13 cellular contexts compared by ENCODE assay signal in the genomic region with DNA sequence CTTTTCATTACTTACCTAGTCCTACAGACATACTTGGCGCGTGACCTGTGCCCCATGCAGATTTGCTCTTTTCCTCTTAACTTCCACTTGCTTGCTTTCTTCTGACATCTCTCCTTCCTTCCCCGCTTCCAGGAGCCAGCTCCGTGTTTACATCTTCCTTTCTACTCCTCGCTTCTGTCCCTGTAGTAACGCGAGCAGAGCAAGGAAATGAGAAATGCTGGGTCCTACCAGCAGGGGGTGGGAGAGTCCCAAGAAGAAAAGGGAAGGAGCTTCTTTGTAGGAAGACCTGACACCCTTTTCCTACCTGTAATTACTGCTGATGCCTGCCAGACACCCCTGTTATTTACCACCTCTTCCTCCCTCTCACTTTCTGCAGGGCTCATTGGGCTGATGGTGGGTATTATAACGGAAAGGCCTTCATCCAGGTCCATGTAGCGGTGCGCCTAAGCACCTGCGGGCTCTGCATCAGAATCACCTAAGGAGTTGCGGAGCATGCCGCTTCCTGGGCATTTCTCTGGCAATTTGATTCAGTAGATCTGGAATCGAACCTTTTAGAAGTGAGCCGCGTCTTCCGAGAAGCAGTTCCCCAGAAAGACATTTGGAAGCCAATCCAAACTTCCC. TPM values are rescaled to one million over a fixed set of nuclear protein-coding genes. Genes with fewer than 3 reads are reported as not detected.
A peak's percentile ranks its signal among the peaks of the same experiment; 100 is the strongest.
DNase-seq lines count a peak whose midpoint lies in the region; ATAC-seq and TF ChIP-seq lines count a peak whose summit lies in the region.
"Had no signal": no experiment of that assay in that cellular context is flagged by ENCODE, and none has a peak within 500 bp of the region (broad histone marks: within the 10 kb centered on the region; RNA-seq: fewer than 3 reads in every experiment).

No MANE protein-coding gene starts in this region.

- H4K20me1 ChIP-seq in OCI-LY7 (ENCODE audit: insufficient read depth, low read length), result no peaks in the 10 kb centered on the region
- H4K20me1 ChIP-seq: BLaER1 treated with 17β-estradiol and CSF1 and Interleukin-3, amounts not matched to agents 10 nM and 100 nM had no signal

- WGBS in heart right ventricle, 2 donors, result 74 to 77% methylated on average over 17 of the region's 17 CpGs
- 86 to 88% methylated on average over 14 to 17 of the region's 17 CpGs for WGBS in transverse colon (ENCODE audit: low coverage in 1 of 2), 2 donors
- 90% methylated on average over 17 of the region's 17 CpGs for WGBS in suprapubic skin

- ATAC-seq in Right ventricle myocardium inferior (no peak), heart right ventricle (no peak)
- ATAC-seq: activated CD8-positive, alpha-beta T cell treated with anti-CD3 and anti-CD28 coated beads for 36 hours had no signal

- no peaks in the 10 kb centered on the region for H3K9me2 ChIP-seq in OCI-LY7 (ENCODE audit: insufficient read depth, low read length)

- H3K4me1 ChIP-seq in heart right ventricle (no peaks in the 10 kb centered on the region), OCI-LY7 (ENCODE audit: insufficient read depth, low read length, poor library complexity, severe bottlenecking) (no peaks in the 10 kb centered on the region), transverse colon (no peaks in the 10 kb centered on the region), suprapubic skin (no peaks in the 10 kb centered on the region)
- H3K4me1 ChIP-seq: BLaER1 treated with 17β-estradiol and CSF1 and Interleukin-3, amounts not matched to agents 10 nM and 100 nM had no signal

- TF ChIP-seq CTCF in heart right ventricle (IDR thresholded peaks at IDR 0.05) (peak in 2 of 9 donors; percentile 11 to 14), OCI-LY7 (conservative IDR thresholded peaks at IDR 0.05; ENCODE audit: low read length) (0 out of 2 replicates have a peak, but pooled peaks have one; percentile 20), foreskin fibroblast (IDR thresholded peaks at IDR 0.05; ENCODE audit: low read depth, low read length) (peak; percentile 27), transverse colon (IDR thresholded peaks at IDR 0.05) (peak in 1 of 5 experiments; percentile 28), GM10266 (IDR thresholded peaks at IDR 0.05; ENCODE audit: control insufficient read depth, insufficient read depth, low read depth, missing control alignments) (no peak), suprapubic skin (IDR thresholded peaks at IDR 0.05) (no peak)

- no peaks in the 10 kb centered on the region for H3K36me3 ChIP-seq in heart right ventricle
- H3K36me3 ChIP-seq in OCI-LY7 (ENCODE audit: insufficient read depth, low read length), result no peaks in the 10 kb centered on the region
- no peaks in the 10 kb centered on the region for H3K36me3 ChIP-seq in transverse colon
- no peaks in the 10 kb centered on the region for H3K36me3 ChIP-seq in suprapubic skin
- H3K36me3 ChIP-seq: BLaER1 treated with 17β-estradiol and CSF1 and Interleukin-3, amounts not matched to agents 10 nM and 100 nM had no signal

- no peaks in the 10 kb centered on the region for H3K79me2 ChIP-seq in OCI-LY7 (ENCODE audit: insufficient read depth, low read depth, low read length)

- no peak overlapping the region for H3K4me2 ChIP-seq in OCI-LY7 (ENCODE audit: low read length)
- H3K4me2 ChIP-seq: BLaER1 treated with 17β-estradiol and CSF1 and Interleukin-3, amounts not matched to agents 10 nM and 100 nM had no signal

- no peak for TF ChIP-seq POLR2A in transverse colon (IDR thresholded peaks at IDR 0.05)
- TF ChIP-seq POLR2A in suprapubic skin (IDR thresholded peaks at IDR 0.05), result no peak

- intact Hi-C loops in Right ventricle myocardium inferior (cut with DNase I), result no loop called here
- intact Hi-C loops in heart right ventricle (cut with DNase I), result no loop called here
- intact Hi-C loops in OCI-LY7 (cut with micrococcal nuclease; ENCODE audit: unreplicated experiment), result no loop called here
- intact Hi-C loops in transverse colon (cut with DNase I; ENCODE audit: low total_unique reads), result no loop called here

- no peak overlapping the region for H2AFZ ChIP-seq in OCI-LY7 (ENCODE audit: low read length)

- CTCF ChIA-PET in OCI-LY7 (lab: Charles Lee; ENCODE audit: unreplicated experiment), result no interaction called here

- POLR2A ChIA-PET in OCI-LY7 (lab: Charles Lee), result interaction anchor here (0.6 kb wide), 1 partner anchor 128 kb away, joined by 3 read pairs; no protein-coding TSS in a partner anchor

- in situ Hi-C loops in transverse colon (cut with MboI; ENCODE audit: low pct_ligation_motif_present in 1 of 4, low pct_unique_long_range_greater_than_20kb in 1 of 4, low sequenced_read_pairs in 3 of 4), result no loop called here

- BruUV-seq in OCI-LY7 (replicated peaks; lab: Mats Ljungman, UMichigan), result no TSS peak

- H3K27me3 ChIP-seq in heart right ventricle (no peaks in the 10 kb centered on the region), transverse colon (no peaks in the 10 kb centered on the region), suprapubic skin (no peaks in the 10 kb centered on the region)
- H3K27me3 ChIP-seq: BLaER1 treated with 17β-estradiol and CSF1 and Interleukin-3, amounts not matched to agents 10 nM and 100 nM had no signal

- TF ChIP-seq EP300 in transverse colon (IDR thresholded peaks at IDR 0.05; ENCODE audit: low read depth) (no peak), suprapubic skin (IDR thresholded peaks at IDR 0.05) (no peak)

- no peak overlapping the region for H3K27ac ChIP-seq in heart right ventricle
- H3K27ac ChIP-seq in OCI-LY7 (ENCODE audit: low read depth, low read length, poor library complexity, severe bottlenecking), result no peak overlapping the region
- no peak overlapping the region for H3K27ac ChIP-seq in transverse colon
- H3K27ac ChIP-seq in suprapubic skin, result no peak overlapping the region
- H3K27ac ChIP-seq: BLaER1 treated with 17β-estradiol and CSF1 and Interleukin-3, amounts not matched to agents 10 nM and 100 nM had no signal

- H3K9me3 ChIP-seq in heart right ventricle (no peaks in the 10 kb centered on the region), OCI-LY7 (ENCODE audit: low read length) (no peaks in the 10 kb centered on the region), transverse colon (no peaks in the 10 kb centered on the region), suprapubic skin (no peaks in the 10 kb centered on the region)
- H3K9me3 ChIP-seq: BLaER1 treated with 17β-estradiol and CSF1 and Interleukin-3, amounts not matched to agents 10 nM and 100 nM had no signal

- DNase-seq in Right ventricle myocardium inferior (ENCODE audit: missing footprints) (peak; percentile 20), heart right ventricle (no peak), OCI-LY7 (ENCODE audit: low spot score) (no peak), foreskin fibroblast (peak in 1 of 2 donors; percentile 1), transverse colon (peak; percentile 27), GM10266 (ENCODE audit: extremely low spot score) (no peak), suprapubic skin (ENCODE audit: low spot score in 2 of 2) (no peak), KG1 (lab: John Stamatoyannopoulos, UW) (no peak)
- DNase-seq: activated CD8-positive, alpha-beta T cell treated with anti-CD3 and anti-CD28 coated beads for 36 hours; aorta; Kasumi-1; SIG-M5 had no signal

- H3K4me3 ChIP-seq in heart right ventricle (no peak overlapping the region), OCI-LY7 (ENCODE audit: low read depth, low read length, poor library complexity, severe bottlenecking) (no peak overlapping the region), foreskin fibroblast (ENCODE audit: low read depth in 1 of 2, low read length in 2 of 2) (no peak overlapping the region), transverse colon (no peak overlapping the region), suprapubic skin (no peak overlapping the region)
- H3K4me3 ChIP-seq: BLaER1 treated with 17β-estradiol and CSF1 and Interleukin-3, amounts not matched to agents 10 nM and 100 nM had no signal

RNA-seq across cellular contexts. Expression of a gene that starts 51.8 kb away (rescaled TPM):
- total RNA-seq in Right ventricle myocardium inferior (172 TPM), heart right ventricle (100 to 1,000 TPM in 9 of 10 donors, 10 to 100 TPM in 1; 84.9 to 214 (median 185) TPM), OCI-LY7 (2022) (not detected in 2 replicates), transverse colon (under 1 TPM in 3 of 4 donors, not detected in 1; 0.16 to 0.75 (median 0.27) TPM), suprapubic skin (10 to 100 TPM; 16.8 to 34.0 (median 25.5) TPM)
- polyA plus RNA-seq in heart right ventricle, result 10 to 100 TPM; 27.0 to 35.9 TPM
- not detected in 2 replicates for total RNA-seq in OCI-LY7 (2014; rRNA removed; shearing (Covaris generic))
- total RNA-seq: activated CD8-positive, alpha-beta T cell treated with anti-CD3 and anti-CD28 coated beads for 36 hours had no signal

Comparison
In these comparisons a context has a peak if more than half of its experiments do, and no peak if none do; other contexts are left out.
1. DNase-seq: peak in Right ventricle myocardium inferior (single experiment) and transverse colon (single experiment); none in heart right ventricle (0 of 2), OCI-LY7 (single experiment), GM10266 (single experiment), suprapubic skin (0 of 2) and KG1 (single experiment).
2. CTCF ChIP-seq: peak in OCI-LY7 (single experiment) and foreskin fibroblast (single experiment); none in GM10266 (single experiment) and suprapubic skin (0 of 2).
3. RNA of a gene that starts 51.8 kb away (total RNA-seq): 84.9 to 214 TPM in heart right ventricle, 172 TPM in Right ventricle myocardium inferior (single experiment) and 16.8 to 34.0 TPM in suprapubic skin; 0.16 to 0.75 TPM in transverse colon and not detected in OCI-LY7; every median in the first group is over 10 times any median in the second.